In the genomic region with DNA sequence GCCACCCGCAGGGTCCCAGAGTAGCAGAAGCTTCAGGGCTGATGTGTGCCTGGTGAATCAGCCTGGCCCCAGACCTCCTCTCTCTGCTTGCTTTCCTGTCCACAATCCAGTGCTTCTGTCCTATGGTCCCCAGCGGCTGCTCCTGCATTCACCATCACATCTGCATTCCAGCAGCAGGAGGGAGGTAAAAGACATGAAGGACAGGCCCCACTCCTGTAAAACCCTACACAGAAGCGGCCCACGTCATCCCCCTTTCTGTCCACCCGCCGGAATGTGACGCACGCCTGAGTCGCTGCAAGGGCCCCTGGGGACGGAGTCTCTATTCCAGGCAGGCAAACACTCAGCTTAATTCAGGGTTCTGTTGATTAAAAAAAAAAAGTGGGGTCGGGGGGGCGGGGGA, we compare ENCODE assay signal across 1 cellular context.
TF ChIP-seq lines count a peak whose summit lies in the region.

No MANE protein-coding gene starts in this region.

TF ChIP-seq in IMR-90, 13 proteins besides CTCF, POLR2A, EP300 and RAD21 (continued from another document):
- no peak for TF ChIP-seq FOS (IDR thresholded peaks at IDR 0.05; ENCODE audit: low read depth, low read length)
- no peak for TF ChIP-seq CEBPB (IDR thresholded peaks at IDR 0.05; ENCODE audit: low read depth, low read length)
